21 cellular contexts compared by ENCODE assay signal in the genomic region with DNA sequence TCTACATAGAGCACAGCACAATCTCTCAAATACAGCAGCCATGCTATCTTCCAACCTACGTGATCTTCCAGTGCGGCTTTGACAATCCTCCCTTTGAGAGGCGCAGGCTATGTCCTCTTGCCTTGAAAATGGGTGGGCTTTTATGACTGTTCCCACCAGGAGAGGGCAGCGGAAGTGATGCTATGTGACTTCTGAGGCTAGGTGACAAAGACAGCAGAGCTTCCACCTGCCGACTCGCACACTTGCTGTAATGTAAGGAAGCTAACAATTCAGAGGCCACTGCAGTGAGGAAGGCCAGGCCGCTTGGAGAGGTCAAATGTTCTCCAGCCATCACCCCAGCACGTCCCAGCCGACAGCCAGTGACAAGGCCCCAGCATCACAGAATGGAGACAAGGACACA.
DNase-seq lines count a peak whose midpoint lies in the region; TF ChIP-seq lines count a peak whose summit lies in the region.
"Had no signal": no experiment of that assay in that cellular context is flagged by ENCODE, and none has a peak within 500 bp of the region (broad histone marks: within the 10 kb centered on the region; RNA-seq: fewer than 3 reads in every experiment).

No MANE protein-coding gene starts in this region.

- H4K20me1 ChIP-seq in H9 (ENCODE audit: control insufficient read depth, insufficient read depth, insufficient read length), result no peaks in the 10 kb centered on the region

- H3K9ac ChIP-seq in H9 (ENCODE audit: extremely low read depth, insufficient read length, low read length), result no peak overlapping the region

- no peaks in the 10 kb centered on the region for H3K27me3 Mint-ChIP-seq in H9 (ENCODE audit: low read depth)

- no peak overlapping the region for H2BK20ac ChIP-seq in H9 (ENCODE audit: low read depth, low read length, poor library complexity, severe bottlenecking)

- no peaks in the 10 kb centered on the region for H3K79me2 ChIP-seq in H9 (ENCODE audit: insufficient read depth, low read length)

- H3K18ac ChIP-seq in H9 (ENCODE audit: insufficient read length, low read depth, low read length), result no peak overlapping the region

- H3K4me1 ChIP-seq in BE2C, result no peaks in the 10 kb centered on the region
- H3K4me1 ChIP-seq in H9 (ENCODE audit: insufficient read depth, low read length), result no peaks in the 10 kb centered on the region
- H3K4me1 ChIP-seq in iPS DF 6.9 (ENCODE audit: control insufficient read depth, insufficient read depth, low read length), result no peaks in the 10 kb centered on the region
- H3K4me1 ChIP-seq: colonic mucosa had no signal

- no peaks in the 10 kb centered on the region for H3K36me3 ChIP-seq in BE2C
- H3K36me3 ChIP-seq in iPS DF 6.9 (ENCODE audit: control insufficient read depth, insufficient read depth, low read length), result no peaks in the 10 kb centered on the region
- H3K36me3 ChIP-seq: colonic mucosa, gastroesophageal sphincter had no signal

- peaks cover 4 to 10% of the 10 kb centered on the region in 2 experiments for H3K9me3 Mint-ChIP-seq in H9
- H3K9me3 Mint-ChIP-seq: activated naive CD4-positive, alpha-beta T cell treated with anti-CD3 and anti-CD28 coated beads for 36 hours; T-helper 2 cell treated with Interferon-gamma antibody and Interleukin-4, amounts not matched to agents 5 μg/mL and 100 μg/mL, for 36 hours had no signal

- H3K23ac ChIP-seq in H9 (ENCODE audit: insufficient read length, low read depth, low read length), result no peak overlapping the region

- WGBS in H9 (ENCODE audit: extremely low coverage, insufficient read length, low lambda C conversion rate), result no CpG with 5 or more reads among the region's 9 CpGs
- no CpG with 5 or more reads among the region's 9 CpGs for WGBS in iPS DF 6.9 (ENCODE audit: insufficient coverage, insufficient read length)

- H4K91ac ChIP-seq in H9 (ENCODE audit: insufficient read length, low read depth, low read length), result no peak overlapping the region

- no peak overlapping the region for H4K8ac ChIP-seq in H9 (replicated peaks; ENCODE audit: insufficient read length, low read depth, low read length)

- H3K27ac Mint-ChIP-seq in H9, result peak overlapping the region in 1 of 3 experiments; percentile 49; a peak in 1 of 7 replicates
- H3K27ac Mint-ChIP-seq: activated naive CD4-positive, alpha-beta T cell treated with anti-CD3 and anti-CD28 coated beads for 36 hours; nephron; T-helper 2 cell treated with Interferon-gamma antibody and Interleukin-4, amounts not matched to agents 5 μg/mL and 100 μg/mL, for 36 hours had no signal

- H3K27me3 ChIP-seq in BE2C (no peaks in the 10 kb centered on the region), H9 (ENCODE audit: insufficient read depth, low read length) (no peaks in the 10 kb centered on the region), iPS DF 6.9 (ENCODE audit: control insufficient read depth, insufficient read depth, low read length) (no peaks in the 10 kb centered on the region)
- H3K27me3 ChIP-seq: colonic mucosa, gastroesophageal sphincter had no signal

- H2BK15ac ChIP-seq in H9 (ENCODE audit: low read depth, low read length), result no peak overlapping the region

- no peak overlapping the region for H3K4ac ChIP-seq in H9 (ENCODE audit: low read depth, low read length)

- peaks cover 5 to 8% of the 10 kb centered on the region in 2 experiments; a peak in 2 of 4 replicates for H3K4me1 Mint-ChIP-seq in H9

- H2AK5ac ChIP-seq in H9 (ENCODE audit: insufficient read length, low read length), result no peak overlapping the region

- no peak overlapping the region for H2AFZ ChIP-seq in H9 (ENCODE audit: low read length)

- no peak overlapping the region for H3K4me2 ChIP-seq in H9 (ENCODE audit: insufficient read depth, insufficient read length, low read length)

- H3K9me3 ChIP-seq in BE2C (no peaks in the 10 kb centered on the region), H9 (ENCODE audit: control insufficient read depth, low read depth, low read length) (no peaks in the 10 kb centered on the region), iPS DF 6.9 (ENCODE audit: control insufficient read depth, insufficient read depth, low read length) (no peaks in the 10 kb centered on the region; the same call in 1 of the 2 replicates)
- H3K9me3 ChIP-seq: colonic mucosa, gastroesophageal sphincter had no signal

- H3T11ph ChIP-seq in H9 (ENCODE audit: low read length), result no peak overlapping the region

- H3K23me2 ChIP-seq in H9 (ENCODE audit: insufficient read length, low read depth, low read length, poor library complexity, severe bottlenecking), result no peaks in the 10 kb centered on the region

- peak; percentile 28 for DNase-seq in BE2C
- DNase-seq in H9, result peak; percentile 76
- peak; percentile 52 for DNase-seq in iPS DF 6.9 (ENCODE audit: low read depth, low spot score)
- no peak for DNase-seq in medulla oblongata (ENCODE audit: extremely low spot score)
- DNase-seq in cerebellar nuclear complex (lab: John Stamatoyannopoulos, UW), result no peak
- DNase-seq in GDM1 (lab: John Stamatoyannopoulos, UW), result no peak
- DNase-seq in mesenteric fat pad (ENCODE audit: low spot score), result no peak
- DNase-seq: activated CD4-positive, alpha-beta T cell treated with anti-CD3 and anti-CD28 coated beads for 4 hours; activated naive CD4-positive, alpha-beta T cell treated with anti-CD3 and anti-CD28 coated beads for 36 hours; activated T-cell treated with anti-CD3 and anti-CD28 coated beads for 4 hours; colonic mucosa; HCEC 1CT; islet precursor cell; mesenchymal stem cell; right cardiac atrium; SIG-M5 had no signal

- H2BK5ac ChIP-seq in H9 (ENCODE audit: insufficient read length, low read length), result no peak overlapping the region

- H3K27ac ChIP-seq in H9 (ENCODE audit: insufficient read length, low read depth, low read length) (no peak overlapping the region), VCaP (peak overlapping the region; percentile 68), iPS DF 6.9 (ENCODE audit: low read length) (no peak overlapping the region)
- H3K27ac ChIP-seq: colonic mucosa, epithelial cell of prostate, gastroesophageal sphincter had no signal

- no peak overlapping the region for H2BK120ac ChIP-seq in H9 (ENCODE audit: low read depth, low read length, poor library complexity, severe bottlenecking)

- H3K4me3 ChIP-seq in BE2C (ENCODE audit: low read depth, low read length) (no peak overlapping the region), iPS DF 6.9 (ENCODE audit: low read length) (no peak overlapping the region)
- H3K4me3 ChIP-seq: colonic mucosa, gastroesophageal sphincter had no signal

- TF ChIP-seq CTCF in BE2C (IDR thresholded peaks at IDR 0.05; ENCODE audit: low read depth, low read length) (peak; percentile 35), H9 (conservative IDR thresholded peaks at IDR 0.05) (peak; percentile 61), VCaP (conservative IDR thresholded peaks at IDR 0.05) (no peak)

- peaks cover 0 to 4% (median 0%) of the 10 kb centered on the region in 3 experiments; a peak in 2 of 7 replicates for H3K36me3 Mint-ChIP-seq in H9 (ENCODE audit: insufficient read depth in 1 of 3, low read depth in 3 of 3)

- H3K56ac ChIP-seq in H9 (ENCODE audit: insufficient read length, low read depth, low read length), result no peak overlapping the region

- H3K14ac ChIP-seq in H9 (ENCODE audit: insufficient read depth, low read length), result no peak overlapping the region

- H3K79me1 ChIP-seq in H9 (ENCODE audit: insufficient read depth, low read depth, low read length, poor library complexity, severe bottlenecking), result no peaks in the 10 kb centered on the region

- H3K4me3 Mint-ChIP-seq in H9, result no peak overlapping the region
- H3K4me3 Mint-ChIP-seq: activated naive CD4-positive, alpha-beta T cell treated with anti-CD3 and anti-CD28 coated beads for 36 hours; nephron; T-helper 2 cell treated with Interferon-gamma antibody and Interleukin-4, amounts not matched to agents 5 μg/mL and 100 μg/mL, for 36 hours had no signal

- no peak overlapping the region for H2BK12ac ChIP-seq in H9 (ENCODE audit: insufficient read length, low read depth, low read length)

- no peak overlapping the region for H4K5ac ChIP-seq in H9 (ENCODE audit: insufficient read length, low read depth, low read length)

Comparison
In these comparisons a context has a peak if more than half of its experiments do, and no peak if none do; other contexts are left out.
1. DNase-seq: peak in BE2C (single experiment), H9 (single experiment) and iPS DF 6.9 (single experiment); none in medulla oblongata (single experiment), cerebellar nuclear complex (0 of 2), GDM1 (single experiment) and mesenteric fat pad (single experiment).